9 cellular contexts compared by ENCODE assay signal in the genomic region with DNA sequence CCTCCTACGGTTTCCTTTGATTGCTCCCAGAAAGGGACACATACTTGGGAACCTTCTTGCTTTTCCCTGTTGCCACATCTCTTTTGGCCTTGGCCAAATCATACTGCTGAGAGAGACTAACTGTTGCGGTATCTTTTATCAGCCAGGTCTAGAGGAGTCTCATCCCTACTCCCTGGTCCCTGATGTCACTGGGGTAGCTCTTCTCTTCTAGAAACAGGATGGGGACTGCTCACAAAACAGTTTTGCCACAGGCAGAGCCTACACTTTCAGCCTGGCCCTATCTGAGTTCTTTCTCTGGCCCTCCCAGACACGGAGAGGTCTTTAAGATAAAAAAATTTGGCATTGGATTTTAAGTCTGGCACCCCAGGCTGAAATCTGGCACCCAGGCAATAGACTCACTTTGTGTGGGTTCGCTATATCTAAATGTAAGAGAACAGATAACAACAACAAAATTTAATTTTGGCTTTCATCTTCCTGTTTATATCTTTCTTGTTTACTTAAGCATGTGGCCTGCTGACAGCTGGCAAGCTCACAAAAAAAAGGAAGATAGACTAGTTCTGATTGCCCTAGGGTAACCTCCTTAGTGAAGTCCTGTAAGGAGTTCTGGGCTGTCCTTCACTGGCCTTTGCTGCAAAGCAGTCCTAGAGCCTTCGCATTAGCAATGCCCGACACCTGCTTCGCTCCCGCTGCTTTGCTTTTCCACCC.
DNase-seq lines count a peak whose midpoint lies in the region; FAIRE-seq and TF ChIP-seq lines count a peak whose summit lies in the region.
"Had no signal": no experiment of that assay in that cellular context is flagged by ENCODE, and none has a peak within 500 bp of the region (broad histone marks: within the 10 kb centered on the region; RNA-seq: fewer than 3 reads in every experiment).

No MANE protein-coding gene starts in this region.

- no peaks in the 10 kb centered on the region for H3K27me3 ChIP-seq in right atrium auricular region
- no peaks in the 10 kb centered on the region for H3K27me3 ChIP-seq in skeletal muscle tissue (ENCODE audit: control insufficient read depth in 3 of 3, insufficient read depth in 3 of 3, low read length in 3 of 3)

- TF ChIP-seq CTCF in right atrium auricular region (IDR thresholded peaks at IDR 0.05), result no peak

- peak overlapping the region; percentile 1 to 45 for H3K27ac ChIP-seq in right atrium auricular region
- peak overlapping the region; percentile 59 for H3K27ac ChIP-seq in skeletal muscle tissue (ENCODE audit: low read depth, low read length)

- H3K4me3 ChIP-seq in right atrium auricular region (no peak overlapping the region), skeletal muscle tissue (ENCODE audit: low read length in 3 of 3) (no peak overlapping the region)

- H3K4me1 ChIP-seq in right atrium auricular region, result peaks cover 0 to 28% of the 10 kb centered on the region in 2 donors
- H3K4me1 ChIP-seq in skeletal muscle tissue (ENCODE audit: control insufficient read depth in 3 of 3, insufficient read depth in 3 of 3, low read length in 3 of 3), result peaks cover 9 to 28% (median 24%) of the 10 kb centered on the region in 3 donors

- no peaks in the 10 kb centered on the region for H3K9me3 ChIP-seq in right atrium auricular region
- H3K9me3 ChIP-seq in skeletal muscle tissue (ENCODE audit: control insufficient read depth in 3 of 3, low read length in 3 of 3), result no peaks in the 10 kb centered on the region

- no peaks in the 10 kb centered on the region for H3K36me3 ChIP-seq in right atrium auricular region
- H3K36me3 ChIP-seq in skeletal muscle tissue (ENCODE audit: control insufficient read depth in 3 of 3, insufficient read depth in 3 of 3, low read length in 3 of 3), result no peaks in the 10 kb centered on the region

- H3K9ac ChIP-seq in skeletal muscle tissue (ENCODE audit: low read depth in 1 of 3, low read length in 3 of 3), result no peak overlapping the region

- FAIRE-seq in H54 (lab: Jason Lieb, UNC), result no peak

- peak; percentile 36 for DNase-seq in M059J (ENCODE audit: low read depth)
- peak; percentile 43 for DNase-seq in RPMI8226
- peak; percentile 61 for DNase-seq in right atrium auricular region (ENCODE audit: low spot score)
- no peak for DNase-seq in H54 (ENCODE audit: insufficient read length, low spot score)
- DNase-seq in NCI-H226, result no peak
- no peak for DNase-seq in NCI-H146 (lab: John Stamatoyannopoulos, UW)
- DNase-seq: activated B cell treated with CpG ODN at 0.5 μM for 24 hours, MV-4-11 had no signal

- TF ChIP-seq POLR2A in H54 (IDR thresholded peaks at IDR 0.05; ENCODE audit: low read depth, low read length), result no peak

Comparison
In these comparisons a context has a peak if more than half of its experiments do, and no peak if none do; other contexts are left out.
1. DNase-seq: peak in M059J (single experiment), RPMI8226 (single experiment) and right atrium auricular region (single experiment); none in H54 (single experiment), NCI-H226 (single experiment) and NCI-H146 (single experiment).